ENCODE assay signal across 16 cellular contexts in the genomic region with DNA sequence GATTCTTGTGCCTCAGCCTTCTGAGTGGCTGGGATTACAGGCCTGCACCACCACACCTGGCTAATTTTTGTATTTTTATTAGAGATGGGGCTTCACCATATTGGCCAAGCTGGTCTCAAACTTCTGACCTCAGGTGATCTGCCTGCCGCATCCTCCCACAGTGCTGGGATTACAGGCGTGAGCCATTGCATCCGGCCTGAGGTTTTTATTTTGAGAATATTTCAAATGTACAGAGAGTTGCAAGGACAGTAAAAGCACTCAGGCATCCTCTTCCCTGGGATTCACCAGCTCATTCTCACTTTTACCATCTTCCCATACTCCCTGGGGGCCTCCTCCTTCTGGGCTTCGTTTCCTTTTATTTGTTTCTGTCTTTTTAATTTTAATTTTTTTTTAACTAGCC. TPM values are rescaled to one million over a fixed set of nuclear protein-coding genes. Genes with fewer than 3 reads are reported as not detected.
DNase-seq lines count a peak whose midpoint lies in the region; ATAC-seq, FAIRE-seq and TF ChIP-seq lines count a peak whose summit lies in the region.
"Had no signal": no experiment of that assay in that cellular context is flagged by ENCODE, and none has a peak within 500 bp of the region (broad histone marks: within the 10 kb centered on the region; RNA-seq: fewer than 3 reads in every experiment).

No MANE protein-coding gene starts in this region.

- H3K36me3 ChIP-seq in ACC112 (ENCODE audit: insufficient read depth, low read length) (no peaks in the 10 kb centered on the region; the same call in 1 of the 2 replicates), astrocyte (ENCODE audit: insufficient read depth, low read length) (peaks cover 15% of the 10 kb centered on the region), heart right ventricle (peaks cover 0 to 73% (median 19%) of the 10 kb centered on the region in 9 donors)
- H3K36me3 ChIP-seq in CD8-positive, alpha-beta T cell (ENCODE audit: insufficient read depth, low read length): peaks cover 11% of the 10 kb centered on the region
- H3K36me3 ChIP-seq: pancreas had no signal

- peak overlapping the region; percentile 78 for H3K27ac Mint-ChIP-seq in CD8-positive, alpha-beta T cell
- H3K27ac Mint-ChIP-seq in astrocyte (ENCODE audit: unreplicated experiment): peak overlapping the region; percentile 28
- peak overlapping the region in 9 of 10 donors; percentile 71 to 93 (median 88) for H3K27ac Mint-ChIP-seq in naive thymus-derived CD8-positive, alpha-beta T cell
- H3K27ac Mint-ChIP-seq: B cell had no signal

- 58 to 71% methylated on average over 4 of the region's 4 CpGs for WGBS in heart right ventricle, 2 donors

- POLR2A ChIA-PET in CD8-positive, alpha-beta T cell (lab: Charles Lee): interaction anchor here (1.1 kb wide), 2 partner anchors 11 to 34 kb away, joined by 3 read pairs; no protein-coding TSS in a partner anchor
- POLR2A ChIA-PET in naive thymus-derived CD8-positive, alpha-beta T cell (lab: Charles Lee): interaction anchor here (0.6 to 3.1 kb wide), 5 partner anchors 8 to 30 kb away, joined by 3 to 17 read pairs (median 5); a partner anchor contains a TSS

- no peaks in the 10 kb centered on the region for H3K9me3 Mint-ChIP-seq in CD8-positive, alpha-beta T cell
- H3K9me3 Mint-ChIP-seq in astrocyte (ENCODE audit: unreplicated experiment): no peaks in the 10 kb centered on the region
- H3K9me3 Mint-ChIP-seq in naive thymus-derived CD8-positive, alpha-beta T cell: no peaks in the 10 kb centered on the region

- H3K4me3 ChIP-seq in ACC112 (ENCODE audit: low read depth, low read length) (no peak overlapping the region), astrocyte (ENCODE audit: insufficient read depth, low read depth, low read length) (no peak overlapping the region), heart right ventricle (no peak overlapping the region)
- no peak overlapping the region for H3K4me3 ChIP-seq in CD8-positive, alpha-beta T cell (ENCODE audit: low read depth, low read length)
- H3K4me3 ChIP-seq: pancreas had no signal

- no peaks in the 10 kb centered on the region for H3K27me3 ChIP-seq in ACC112 (ENCODE audit: insufficient read depth, low read length)
- H3K27me3 ChIP-seq in CD8-positive, alpha-beta T cell (ENCODE audit: insufficient read depth, low read length): no peaks in the 10 kb centered on the region
- no peaks in the 10 kb centered on the region for H3K27me3 ChIP-seq in astrocyte (ENCODE audit: insufficient read depth, low read length)
- no peaks in the 10 kb centered on the region for H3K27me3 ChIP-seq in heart right ventricle
- H3K27me3 ChIP-seq: pancreas had no signal

- FAIRE-seq in astrocyte (lab: Jason Lieb, UNC): no peak
- FAIRE-seq in RCC 7860 (lab: Jason Lieb, UNC): no peak
- FAIRE-seq: frontal cortex, H54, pancreas had no signal

- H3K4me1 ChIP-seq in ACC112 (ENCODE audit: control insufficient read depth, insufficient read depth, low read length, unreplicated experiment) (peaks cover 55% of the 10 kb centered on the region), astrocyte (ENCODE audit: insufficient read depth, low read length) (peaks cover 54% of the 10 kb centered on the region), heart right ventricle (peaks cover 9 to 83% (median 65%) of the 10 kb centered on the region in 9 donors)
- H3K4me1 ChIP-seq in CD8-positive, alpha-beta T cell (ENCODE audit: insufficient read depth, low read length): peaks cover 63% of the 10 kb centered on the region

- H3K9ac ChIP-seq in astrocyte (ENCODE audit: low read length): peak overlapping the region; percentile 36

- no peak overlapping the region for H3K4me3 Mint-ChIP-seq in CD8-positive, alpha-beta T cell
- peak overlapping the region; percentile 54 for H3K4me3 Mint-ChIP-seq in astrocyte (ENCODE audit: unreplicated experiment)
- peak overlapping the region in 2 of 10 donors; percentile 30 to 63 for H3K4me3 Mint-ChIP-seq in naive thymus-derived CD8-positive, alpha-beta T cell
- H3K4me3 Mint-ChIP-seq: B cell had no signal

- H2AFZ ChIP-seq in ACC112 (ENCODE audit: low read length, unreplicated experiment): no peak overlapping the region
- no peak overlapping the region for H2AFZ ChIP-seq in astrocyte (ENCODE audit: low read depth, low read length)

- H3K27ac ChIP-seq in ACC112 (ENCODE audit: low read depth, low read length) (peak overlapping the region; percentile 90), astrocyte (ENCODE audit: low read depth, low read length) (peak overlapping the region; percentile 67), heart right ventricle (peak overlapping the region in 2 of 10 donors; percentile 44 to 58)
- H3K27ac ChIP-seq in CD8-positive, alpha-beta T cell (ENCODE audit: low read depth, low read length): no peak overlapping the region
- H3K27ac ChIP-seq: pancreas had no signal

- CTCF ChIA-PET in CD8-positive, alpha-beta T cell (lab: Charles Lee): interaction anchor here (0.6 to 1.8 kb wide), 4 partner anchors 11 to 52 kb away, joined by 3 to 4 read pairs (median 3); no protein-coding TSS in a partner anchor

- ATAC-seq in CD8-positive, alpha-beta T cell: no peak
- no peak for ATAC-seq in naive thymus-derived CD8-positive, alpha-beta T cell
- ATAC-seq in GM19397 (IDR thresholded peaks at IDR 0.05; ENCODE audit: unreplicated experiment) (no peak), heart right ventricle (no peak)

- DNase-seq in CD8-positive, alpha-beta T cell: no peak
- DNase-seq in astrocyte (ENCODE audit: low read depth) (no peak), D341Med (ENCODE audit: low spot score) (no peak), heart right ventricle (no peak), RCC 7860 (ENCODE audit: low spot score) (no peak)
- no peak for DNase-seq in naive thymus-derived CD8-positive, alpha-beta T cell
- DNase-seq: anterior cingulate cortex; NCI-H1417 treated with DMSO at 0.1 percent for 48 hours; NCI-H82; pancreas; stimulated activated CD4-positive, alpha-beta T cell treated with anti-CD3 and anti-CD28 coated beads, Interleukin-2, amount 100 ng/mL, for 48 hours had no signal

- peak overlapping the region; percentile 62 for H3K4me2 ChIP-seq in astrocyte (ENCODE audit: low read length)

- no peak for TF ChIP-seq CTCF in CD8-positive, alpha-beta T cell (IDR thresholded peaks at IDR 0.05)
- TF ChIP-seq CTCF in astrocyte (IDR thresholded peaks at IDR 0.05; ENCODE audit: insufficient read depth, low read depth, low read length) (no peak), heart right ventricle (IDR thresholded peaks at IDR 0.05) (no peak)

- H4K20me1 ChIP-seq in astrocyte (ENCODE audit: insufficient read depth, low read length): peaks cover 88% of the 10 kb centered on the region

- H3K27me3 Mint-ChIP-seq in CD8-positive, alpha-beta T cell (ENCODE audit: low read depth): no peaks in the 10 kb centered on the region
- no peaks in the 10 kb centered on the region for H3K27me3 Mint-ChIP-seq in astrocyte (ENCODE audit: low read depth, unreplicated experiment)
- no peaks in the 10 kb centered on the region for H3K27me3 Mint-ChIP-seq in naive thymus-derived CD8-positive, alpha-beta T cell
- H3K27me3 Mint-ChIP-seq: B cell had no signal

- H3K4me1 Mint-ChIP-seq in CD8-positive, alpha-beta T cell (ENCODE audit: low read depth): peaks cover 80% of the 10 kb centered on the region
- peaks cover 72% of the 10 kb centered on the region for H3K4me1 Mint-ChIP-seq in astrocyte (ENCODE audit: low read depth, unreplicated experiment)
- peaks cover 41 to 85% (median 81%) of the 10 kb centered on the region in 4 donors for H3K4me1 Mint-ChIP-seq in naive thymus-derived CD8-positive, alpha-beta T cell

- H3K79me2 ChIP-seq in ACC112 (ENCODE audit: control insufficient read depth, insufficient read depth, low read length, unreplicated experiment) (peaks cover 78% of the 10 kb centered on the region), astrocyte (ENCODE audit: insufficient read depth, low read length) (peaks cover 96% of the 10 kb centered on the region)

- H3K36me3 Mint-ChIP-seq in CD8-positive, alpha-beta T cell: peaks cover 67% of the 10 kb centered on the region
- H3K36me3 Mint-ChIP-seq in astrocyte (ENCODE audit: low read depth, unreplicated experiment): peaks cover 11% of the 10 kb centered on the region
- peaks cover 0 to 66% (median 2%) of the 10 kb centered on the region in 3 donors for H3K36me3 Mint-ChIP-seq in naive thymus-derived CD8-positive, alpha-beta T cell

- intact Hi-C loops in CD8-positive, alpha-beta T cell (cut with DNase I, micrococcal nuclease): no loop called here
- intact Hi-C loops in heart right ventricle (cut with DNase I): no loop called here

- H3K9me3 ChIP-seq in CD8-positive, alpha-beta T cell (ENCODE audit: low read length): no peaks in the 10 kb centered on the region
- H3K9me3 ChIP-seq in astrocyte (ENCODE audit: insufficient read depth, low read depth, low read length) (no peaks in the 10 kb centered on the region), heart right ventricle (no peaks in the 10 kb centered on the region)
- H3K9me3 ChIP-seq: pancreas had no signal

RNA-seq across cellular contexts. Expression of a gene that starts 12.1 kb away (rescaled TPM):
- total RNA-seq in CD8-positive, alpha-beta T cell: 100 to 1,000 TPM; 316 TPM
- total RNA-seq in astrocyte (127 and 153 TPM in 2 replicates), heart right ventricle (10 to 100 TPM; 35.6 to 66.8 (median 44.0) TPM)
- total RNA-seq in naive thymus-derived CD8-positive, alpha-beta T cell: 100 to 1,000 TPM; 308 to 327 TPM
- 10 to 100 TPM; 25.4 to 85.2 (median 38.2) TPM for polyA plus RNA-seq in naive thymus-derived CD8-positive, alpha-beta T cell
- 10 to 100 TPM; 33.8 to 40.8 TPM for polyA plus RNA-seq in heart right ventricle

RNA-seq across cellular contexts. Expression of a gene that starts 24.0 kb away (rescaled TPM):
- total RNA-seq in CD8-positive, alpha-beta T cell: 10 to 100 TPM; 24.6 to 27.3 TPM
- 13.7 and 14.0 TPM in 2 replicates for total RNA-seq in astrocyte
- 10 to 100 TPM; 65.0 to 71.9 TPM for total RNA-seq in naive thymus-derived CD8-positive, alpha-beta T cell
- 10 to 100 TPM; 16.1 to 25.4 (median 20.0) TPM for polyA plus RNA-seq in naive thymus-derived CD8-positive, alpha-beta T cell
- total RNA-seq in heart right ventricle: 10 to 100 TPM; 14.1 to 29.3 (median 18.5) TPM
- polyA plus RNA-seq in heart right ventricle: 10 to 100 TPM; 11.3 to 15.4 TPM

Comparison
In these comparisons a context has a peak if more than half of its experiments do, and no peak if none do; other contexts are left out.
1. H3K27ac Mint-ChIP-seq: peak in every context shown above with its lines; median percentile 88 in naive thymus-derived CD8-positive, alpha-beta T cell; 78 in CD8-positive, alpha-beta T cell; 28 in astrocyte.